ENCODE assay signal across 21 cellular contexts in genomic region chr2:65688166-65688886, GRCh38.
"Had no signal": no experiment of that assay in that cellular context is flagged by ENCODE, and none has a peak within 500 bp of the region (broad histone marks: within the 10 kb centered on the region; RNA-seq: fewer than 3 reads in every experiment).

No MANE protein-coding gene starts in this region.

- H3K27me3 ChIP-seq: pancreas, thyroid gland, vagina had no signal

- H3K9me3 ChIP-seq: esophagus squamous epithelium, lower lobe of right lung, neutrophil, pancreas, thyroid gland, vagina had no signal

- H3K36me3 ChIP-seq: esophagus squamous epithelium, lower lobe of right lung, neutrophil, pancreas, thyroid gland, vagina had no signal

- DNase-seq: dermis blood vessel endothelial cell; effector memory CD8-positive, alpha-beta T cell; erythroblast; esophagus squamous epithelium; foreskin melanocyte; hypothalamus; immature natural killer cell; left ventricle myocardium superior; lower lobe of right lung; natural killer cell; pancreas; right cardiac atrium; small intestine; stimulated activated CD4-positive, alpha-beta T cell treated with anti-CD3 and anti-CD28 coated beads, Interleukin-15, amount 100 ng/mL, for 24 hours; stimulated activated CD4-positive, alpha-beta T cell treated with anti-CD3 and anti-CD28 coated beads, Interleukin-2, amount 100 ng/mL, for 48 hours; stimulated activated naive B cell treated with anti-CD40 and anti-IgM and Interleukin-4, amounts not matched to agents 10 μg/mL and 1 μg/mL and 100 μg/mL, for 72 hours; stimulated activated naive CD8-positive, alpha-beta T cell treated with anti-CD3 and anti-CD28 coated beads, Interleukin-15, amount 100 ng/mL, for 72 hours; thyroid gland had no signal

- H3K4me1 ChIP-seq: lower lobe of right lung, pancreas, thyroid gland, vagina had no signal

- H3K27ac ChIP-seq: coronary artery, esophagus squamous epithelium, lower lobe of right lung, neutrophil, pancreas, thyroid gland, vagina had no signal

- H3K4me3 ChIP-seq: coronary artery, esophagus squamous epithelium, lower lobe of right lung, pancreas, thyroid gland, vagina had no signal

- ATAC-seq: effector memory CD8-positive, alpha-beta T cell; lower lobe of right lung; natural killer cell; pancreas; right cardiac atrium; stimulated activated naive B cell treated with anti-CD40 and anti-IgM and Interleukin-4, amounts not matched to agents 10 μg/mL and 1 μg/mL and 100 μg/mL, for 72 hours; stimulated activated naive CD8-positive, alpha-beta T cell treated with anti-CD3 and anti-CD28 coated beads, Interleukin-15, amount 100 ng/mL, for 72 hours had no signal
